Comparison of ENCODE assay signal across 10 cellular contexts in genomic region chr1:167717351-167717750, GRCh38. TPM values are rescaled to one million over a fixed set of nuclear protein-coding genes. Genes with fewer than 3 reads are reported as not detected.
DNase-seq lines count a peak whose midpoint lies in the region; ATAC-seq lines count a peak whose summit lies in the region.
"Had no signal": no experiment of that assay in that cellular context is flagged by ENCODE, and none has a peak within 500 bp of the region (broad histone marks: within the 10 kb centered on the region; RNA-seq: fewer than 3 reads in every experiment).

No MANE protein-coding gene starts in this region.

- ATAC-seq in memory B cell (ENCODE audit: low read depth) (no peak), HG02571 (IDR thresholded peaks at IDR 0.05; ENCODE audit: unreplicated experiment) (no peak)

- H3K27me3 Mint-ChIP-seq in activated T-helper 1 cell treated with anti-CD3 and anti-CD28 coated beads, Interleukin-12 subunit alpha, Interleukin-12 subunit beta, Interleukin-2, Interleukin-4 antibody, amounts not matched to agents 30 ng/mL and 10 ng/mL and 1 ng/mL, durations not matched to agents 14 hours and 24 hours and 36 hours (ENCODE audit: insufficient read depth): peaks cover 14% of the 10 kb centered on the region
- no peaks in the 10 kb centered on the region for H3K27me3 Mint-ChIP-seq in memory B cell

- peaks cover 2% of the 10 kb centered on the region for H3K36me3 Mint-ChIP-seq in activated T-helper 1 cell treated with anti-CD3 and anti-CD28 coated beads, Interleukin-12 subunit alpha, Interleukin-12 subunit beta, Interleukin-2, Interleukin-4 antibody, amounts not matched to agents 30 ng/mL and 10 ng/mL and 1 ng/mL, durations not matched to agents 14 hours and 24 hours and 36 hours (ENCODE audit: low read depth)
- H3K36me3 Mint-ChIP-seq in memory B cell: peaks cover 5% of the 10 kb centered on the region

- peak overlapping the region; percentile 37 for H3K27ac Mint-ChIP-seq in activated T-helper 1 cell treated with anti-CD3 and anti-CD28 coated beads, Interleukin-12 subunit alpha, Interleukin-12 subunit beta, Interleukin-2, Interleukin-4 antibody, amounts not matched to agents 30 ng/mL and 10 ng/mL and 1 ng/mL, durations not matched to agents 14 hours and 24 hours and 36 hours
- H3K27ac Mint-ChIP-seq in memory B cell: no peak overlapping the region

- DNase-seq in AG08396 (ENCODE audit: low spot score) (peak; percentile 17), EL (peak; percentile 28), memory B cell (ENCODE audit: low spot score in 2 of 2) (no peak), pons (ENCODE audit: low spot score) (no peak), HPDE6-E6E7 (ENCODE audit: extremely low spot score) (no peak), OCI-M2 (lab: John Stamatoyannopoulos, UW; ENCODE audit: unreplicated experiment) (no peak)
- DNase-seq in activated T-helper 1 cell treated with anti-CD3 and anti-CD28 coated beads, Interleukin-12 subunit alpha, Interleukin-12 subunit beta, Interleukin-2, Interleukin-4 antibody, amounts not matched to agents 30 ng/mL and 10 ng/mL and 1 ng/mL, durations not matched to agents 14 hours and 24 hours and 36 hours (ENCODE audit: low spot score): no peak
- DNase-seq: NCI-H1048, NCI-H446 treated with DMSO at 0.1 percent for 48 hours had no signal

- peaks cover 73% of the 10 kb centered on the region for H3K4me1 Mint-ChIP-seq in activated T-helper 1 cell treated with anti-CD3 and anti-CD28 coated beads, Interleukin-12 subunit alpha, Interleukin-12 subunit beta, Interleukin-2, Interleukin-4 antibody, amounts not matched to agents 30 ng/mL and 10 ng/mL and 1 ng/mL, durations not matched to agents 14 hours and 24 hours and 36 hours (ENCODE audit: low read depth)
- peaks cover 35% of the 10 kb centered on the region for H3K4me1 Mint-ChIP-seq in memory B cell

- intact Hi-C loops in activated T-helper 1 cell treated with anti-CD3 and anti-CD28 coated beads, Interleukin-12 subunit alpha, Interleukin-12 subunit beta, Interleukin-2, Interleukin-4 antibody, amounts not matched to agents 30 ng/mL and 10 ng/mL and 1 ng/mL, durations not matched to agents 14 hours and 24 hours and 36 hours (cut with micrococcal nuclease): loop anchor here (10.0 kb wide), 1 partner anchor 843 kb away; the partner anchor contains the start of gene TADA1

- peak overlapping the region; percentile 96 for H3K4me3 Mint-ChIP-seq in activated T-helper 1 cell treated with anti-CD3 and anti-CD28 coated beads, Interleukin-12 subunit alpha, Interleukin-12 subunit beta, Interleukin-2, Interleukin-4 antibody, amounts not matched to agents 30 ng/mL and 10 ng/mL and 1 ng/mL, durations not matched to agents 14 hours and 24 hours and 36 hours
- peak overlapping the region; percentile 57 for H3K4me3 Mint-ChIP-seq in memory B cell

- no peaks in the 10 kb centered on the region for H3K9me3 Mint-ChIP-seq in activated T-helper 1 cell treated with anti-CD3 and anti-CD28 coated beads, Interleukin-12 subunit alpha, Interleukin-12 subunit beta, Interleukin-2, Interleukin-4 antibody, amounts not matched to agents 30 ng/mL and 10 ng/mL and 1 ng/mL, durations not matched to agents 14 hours and 24 hours and 36 hours
- peaks cover 3% of the 10 kb centered on the region for H3K9me3 Mint-ChIP-seq in memory B cell

RNA-seq across cellular contexts. Expression of gene MPZL1, which starts 4.4 kb away (rescaled TPM):
- total RNA-seq in activated T-helper 1 cell treated with anti-CD3 and anti-CD28 coated beads, Interleukin-12 subunit alpha, Interleukin-12 subunit beta, Interleukin-2, Interleukin-4 antibody, amounts not matched to agents 30 ng/mL and 10 ng/mL and 1 ng/mL, durations not matched to agents 14 hours and 24 hours and 36 hours: 40.8 and 40.9 TPM in 2 replicates

Comparison
In these comparisons a context has a peak if more than half of its experiments do, and no peak if none do; other contexts are left out.
1. DNase-seq: peak in AG08396 (single experiment) and EL (single experiment); none in activated T-helper 1 cell treated with anti-CD3 and anti-CD28 coated beads, Interleukin-12 subunit alpha, Interleukin-12 subunit beta, Interleukin-2, Interleukin-4 antibody, amounts not matched to agents 30 ng/mL and 10 ng/mL and 1 ng/mL, durations not matched to agents 14 hours and 24 hours and 36 hours (single experiment), memory B cell (0 of 2), pons (single experiment), HPDE6-E6E7 (single experiment) and OCI-M2 (single experiment).